In genomic region chr1:239112092-239112491, GRCh38 we compare ENCODE assay signal across 14 cellular contexts.
DNase-seq lines count a peak whose midpoint lies in the region; ATAC-seq, FAIRE-seq and TF ChIP-seq lines count a peak whose summit lies in the region.
"Had no signal": no experiment of that assay in that cellular context is flagged by ENCODE, and none has a peak within 500 bp of the region (broad histone marks: within the 10 kb centered on the region; RNA-seq: fewer than 3 reads in every experiment).

No MANE protein-coding gene starts in this region.

- ATAC-seq in HG02759 (IDR thresholded peaks at IDR 0.05; ENCODE audit: unreplicated experiment) = no peak
- ATAC-seq in natural killer cell treated with Interleukin-12 subunit alpha and Interleukin-12 subunit beta and Interleukin-15 and Interleukin-18, amount 100 ng/mL, for 72 hours = no peak

- TF ChIP-seq CTCF in LNCaP clone FGC (IDR thresholded peaks at IDR 0.05; ENCODE audit: control insufficient read depth, extremely low read depth, insufficient read depth) = no peak
- peak; percentile 32; the same call in 1 of the 2 replicates for TF ChIP-seq CTCF in VCaP (conservative IDR thresholded peaks at IDR 0.05)
- TF ChIP-seq CTCF in progenitor cell of endocrine pancreas (IDR thresholded peaks at IDR 0.05; ENCODE audit: unreplicated experiment) = peak; percentile 16

- 0 out of 2 replicates have a peak overlapping the region, but pooled peaks have one; percentile 0 for H3K27ac ChIP-seq in VCaP

- DNase-seq in LNCaP clone FGC (ENCODE audit: low read depth) (peak; percentile 23), NCI-H1436 treated with DMSO at 0.1 percent for 48 hours (lab: John Stamatoyannopoulos, UW) (peak; percentile 66), progenitor cell of endocrine pancreas (ENCODE audit: low spot score, unreplicated experiment) (no peak), frontal cortex (ENCODE audit: low spot score in 2 of 2) (no peak), posterior vena cava (ENCODE audit: low spot score) (no peak)
- DNase-seq in natural killer cell treated with Interleukin-12 subunit alpha and Interleukin-12 subunit beta and Interleukin-15 and Interleukin-18, amount 100 ng/mL, for 72 hours (ENCODE audit: low spot score) = no peak
- DNase-seq: C1 segment of cervical spinal cord, GF-D8, H7, Karpas-422, NCI-H1694 treated with DMSO at 0.1 percent for 48 hours, NCI-H2171 treated with DMSO at 0.1 percent for 48 hours had no signal

- no peaks in the 10 kb centered on the region for H3K36me3 Mint-ChIP-seq in progenitor cell of endocrine pancreas (ENCODE audit: insufficient read depth)
- H3K36me3 Mint-ChIP-seq in natural killer cell treated with Interleukin-12 subunit alpha and Interleukin-12 subunit beta and Interleukin-15 and Interleukin-18, amount 100 ng/mL, for 72 hours = no peaks in the 10 kb centered on the region

- peaks cover 9% of the 10 kb centered on the region for H3K27me3 Mint-ChIP-seq in progenitor cell of endocrine pancreas
- no peaks in the 10 kb centered on the region for H3K27me3 Mint-ChIP-seq in natural killer cell treated with Interleukin-12 subunit alpha and Interleukin-12 subunit beta and Interleukin-15 and Interleukin-18, amount 100 ng/mL, for 72 hours

- no peak overlapping the region for H3K27ac Mint-ChIP-seq in progenitor cell of endocrine pancreas
- H3K27ac Mint-ChIP-seq in natural killer cell treated with Interleukin-12 subunit alpha and Interleukin-12 subunit beta and Interleukin-15 and Interleukin-18, amount 100 ng/mL, for 72 hours = no peak overlapping the region

- H3K9me3 Mint-ChIP-seq in progenitor cell of endocrine pancreas (ENCODE audit: low read depth) = peaks cover 4% of the 10 kb centered on the region
- peaks cover 10% of the 10 kb centered on the region for H3K9me3 Mint-ChIP-seq in natural killer cell treated with Interleukin-12 subunit alpha and Interleukin-12 subunit beta and Interleukin-15 and Interleukin-18, amount 100 ng/mL, for 72 hours

- intact Hi-C loops in posterior vena cava (cut with DNase I) = no loop called here

- peak overlapping the region; percentile 33 for H3K4me3 Mint-ChIP-seq in progenitor cell of endocrine pancreas (ENCODE audit: low read depth)
- no peak overlapping the region for H3K4me3 Mint-ChIP-seq in natural killer cell treated with Interleukin-12 subunit alpha and Interleukin-12 subunit beta and Interleukin-15 and Interleukin-18, amount 100 ng/mL, for 72 hours

- FAIRE-seq in frontal cortex (lab: Jason Lieb, UNC) = no peak

- H3K4me3 ChIP-seq in LNCaP clone FGC (ENCODE audit: low read depth, low read length) = no peak overlapping the region

- H3K4me1 Mint-ChIP-seq in progenitor cell of endocrine pancreas (ENCODE audit: low read depth) = peaks cover 13% of the 10 kb centered on the region
- no peaks in the 10 kb centered on the region for H3K4me1 Mint-ChIP-seq in natural killer cell treated with Interleukin-12 subunit alpha and Interleukin-12 subunit beta and Interleukin-15 and Interleukin-18, amount 100 ng/mL, for 72 hours (ENCODE audit: low read depth in 2 of 2)

Comparison
In these comparisons a context has a peak if more than half of its experiments do, and no peak if none do; other contexts are left out.
1. DNase-seq: peak in LNCaP clone FGC (single experiment) and NCI-H1436 treated with DMSO at 0.1 percent for 48 hours (single experiment); none in progenitor cell of endocrine pancreas (single experiment), frontal cortex (0 of 2), natural killer cell treated with Interleukin-12 subunit alpha and Interleukin-12 subunit beta and Interleukin-15 and Interleukin-18, amount 100 ng/mL, for 72 hours (single experiment) and posterior vena cava (single experiment).